10 cellular contexts compared by ENCODE assay signal in the genomic region with DNA sequence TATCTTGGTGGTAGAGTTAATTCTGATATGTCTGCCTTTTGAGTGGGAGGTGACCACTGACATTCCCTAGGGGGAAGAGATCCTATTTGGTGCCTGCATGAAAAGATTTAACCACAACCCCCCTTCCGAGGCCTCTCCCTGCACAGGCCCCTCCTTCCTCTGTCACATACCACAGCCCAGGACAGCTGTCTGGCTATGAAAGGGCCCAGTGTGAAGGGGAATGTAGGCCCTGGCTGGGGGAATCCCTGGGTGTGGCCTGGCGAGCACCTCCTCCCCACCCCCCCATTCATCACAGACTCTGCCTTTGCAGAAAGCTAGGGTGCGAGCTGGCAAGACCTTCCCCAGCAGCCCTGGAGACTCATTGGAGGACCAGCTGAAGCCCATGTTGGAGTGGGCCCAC. TPM values are rescaled to one million over a fixed set of nuclear protein-coding genes. Genes with fewer than 3 reads are reported as not detected.
DNase-seq lines count a peak whose midpoint lies in the region; ATAC-seq lines count a peak whose summit lies in the region.
"Had no signal": no experiment of that assay in that cellular context is flagged by ENCODE, and none has a peak within 500 bp of the region (broad histone marks: within the 10 kb centered on the region; RNA-seq: fewer than 3 reads in every experiment).

No MANE protein-coding gene starts in this region.

- H2AK5ac ChIP-seq in trophoblast cell (ENCODE audit: low read length), result no peak overlapping the region

- H3K4me3 Mint-ChIP-seq in activated naive CD4-positive, alpha-beta T cell treated with anti-CD3 and anti-CD28 coated beads, Interleukin-2, amount 10 ng/mL, durations not matched to agents 7 days and 5 days, result no peak overlapping the region

- no peaks in the 10 kb centered on the region for H3K9me3 Mint-ChIP-seq in activated naive CD4-positive, alpha-beta T cell treated with anti-CD3 and anti-CD28 coated beads, Interleukin-2, amount 10 ng/mL, durations not matched to agents 7 days and 5 days

- H3K9me3 ChIP-seq in trophoblast cell (ENCODE audit: insufficient read depth, low read depth, low read length), result peaks cover 2% of the 10 kb centered on the region
- H3K9me3 ChIP-seq: upper lobe of left lung had no signal

- peak overlapping the region; percentile 3 for H2BK5ac ChIP-seq in trophoblast cell (ENCODE audit: low read depth, low read length, poor library complexity)

- peak; percentile 24 for DNase-seq in activated naive CD4-positive, alpha-beta T cell treated with Interleukin-2 at 50 U/mL for 16 hours
- DNase-seq in activated naive CD4-positive, alpha-beta T cell (lab: John Stamatoyannopoulos, UW), result no peak
- DNase-seq in activated naive CD4-positive, alpha-beta T cell treated with anti-CD3 and anti-CD28 coated beads, Interleukin-2, amount 10 ng/mL, durations not matched to agents 7 days and 5 days, result peak; percentile 37
- DNase-seq in trophoblast cell, result no peak
- no peak for DNase-seq in DMS53 treated with DMSO at 0.1 percent for 48 hours (lab: John Stamatoyannopoulos, UW; ENCODE audit: unreplicated experiment)
- DNase-seq in cortex of kidney (lab: John Stamatoyannopoulos, UW), result no peak
- no peak for DNase-seq in midbrain (lab: John Stamatoyannopoulos, UW)

- H3K27me3 Mint-ChIP-seq in activated naive CD4-positive, alpha-beta T cell treated with anti-CD3 and anti-CD28 coated beads, Interleukin-2, amount 10 ng/mL, durations not matched to agents 7 days and 5 days, result no peaks in the 10 kb centered on the region

- CTCF ChIA-PET in activated naive CD4-positive, alpha-beta T cell treated with anti-CD3 and anti-CD28 coated beads, Interleukin-2, amount 10 ng/mL, durations not matched to agents 7 days and 5 days (lab: Charles Lee), result interaction anchor here (1.0 to 2.5 kb wide), 4 partner anchors 12 to 304 kb away, joined by 3 to 12 read pairs (median 4); no protein-coding TSS in a partner anchor

- H3K23ac ChIP-seq in trophoblast cell (ENCODE audit: low read length), result no peak overlapping the region

- H2AFZ ChIP-seq in trophoblast cell (ENCODE audit: insufficient read depth, low read length, poor library complexity), result no peak overlapping the region

- H4K8ac ChIP-seq in trophoblast cell (ENCODE audit: low read depth, low read length), result no peak overlapping the region

- no peak overlapping the region for H3K4me2 ChIP-seq in trophoblast cell (ENCODE audit: low read length)

- H3K27ac Mint-ChIP-seq in activated naive CD4-positive, alpha-beta T cell treated with anti-CD3 and anti-CD28 coated beads, Interleukin-2, amount 10 ng/mL, durations not matched to agents 7 days and 5 days, result no peak overlapping the region

- peaks cover 3% of the 10 kb centered on the region for H3K36me3 Mint-ChIP-seq in activated naive CD4-positive, alpha-beta T cell treated with anti-CD3 and anti-CD28 coated beads, Interleukin-2, amount 10 ng/mL, durations not matched to agents 7 days and 5 days

- no peak overlapping the region for H3K27ac ChIP-seq in trophoblast cell (ENCODE audit: low read depth, low read length)
- H3K27ac ChIP-seq: C4-2B, upper lobe of left lung had no signal

- no peak overlapping the region for H3K9ac ChIP-seq in trophoblast cell (ENCODE audit: low read length)

- H3K4me1 Mint-ChIP-seq in activated naive CD4-positive, alpha-beta T cell treated with anti-CD3 and anti-CD28 coated beads, Interleukin-2, amount 10 ng/mL, durations not matched to agents 7 days and 5 days, result peaks cover 37% of the 10 kb centered on the region

- no peak overlapping the region for H2BK12ac ChIP-seq in trophoblast cell (ENCODE audit: low read length)

- H3K27me3 ChIP-seq in trophoblast cell (ENCODE audit: insufficient read depth, low read length), result no peaks in the 10 kb centered on the region
- H3K27me3 ChIP-seq: upper lobe of left lung had no signal

- H3K4me1 ChIP-seq in trophoblast cell (ENCODE audit: control insufficient read depth in 1 of 2, insufficient read depth in 2 of 2, low read length in 2 of 2), result peaks cover 4 to 5% of the 10 kb centered on the region in 2 experiments
- H3K4me1 ChIP-seq: upper lobe of left lung had no signal

- H3K36me3 ChIP-seq in trophoblast cell (ENCODE audit: control insufficient read depth in 1 of 2, insufficient read depth in 2 of 2, low read length in 2 of 2), result peaks cover 42 to 59% of the 10 kb centered on the region in 2 experiments

- H3K4me3 ChIP-seq in trophoblast cell (ENCODE audit: low read depth, low read length), result no peak overlapping the region
- H3K4me3 ChIP-seq: upper lobe of left lung had no signal

- peak; percentile 75 for ATAC-seq in HG03442 (IDR thresholded peaks at IDR 0.05; ENCODE audit: unreplicated experiment)

- WGBS in trophoblast cell (ENCODE audit: extremely low coverage, insufficient coverage, insufficient read length), result no CpG with 5 or more reads among the region's 3 CpGs

- H3K14ac ChIP-seq in trophoblast cell (ENCODE audit: low read length), result no peak overlapping the region

- H3K18ac ChIP-seq in trophoblast cell (ENCODE audit: low read length), result peak overlapping the region; percentile 37

- H3K4ac ChIP-seq in trophoblast cell (ENCODE audit: low read depth, low read length), result no peak overlapping the region

- H3K79me2 ChIP-seq in trophoblast cell (ENCODE audit: control insufficient read depth, insufficient read depth, low read length, poor library complexity), result no peaks in the 10 kb centered on the region

- H2BK120ac ChIP-seq in trophoblast cell (ENCODE audit: insufficient read depth, low read length, poor library complexity), result no peak overlapping the region

- H4K91ac ChIP-seq in trophoblast cell (ENCODE audit: low read depth, low read length), result no peak overlapping the region

- H4K12ac ChIP-seq in trophoblast cell (ENCODE audit: low read depth, low read length), result no peak overlapping the region

- no peaks in the 10 kb centered on the region for H3K79me1 ChIP-seq in trophoblast cell (ENCODE audit: low read length)

RNA-seq across cellular contexts. Expression of gene MAPRE1, which starts 27.4 kb away (rescaled TPM):
- 107 and 109 TPM in 2 replicates for polyA plus RNA-seq in trophoblast cell (2013)

RNA-seq across cellular contexts. Expression of gene DNMT3B, which starts 30.1 kb away (rescaled TPM):
- 35.7 and 37.2 TPM in 2 replicates for polyA plus RNA-seq in trophoblast cell (2013)

RNA-seq across cellular contexts. Expression of gene COMMD7, which starts 49.0 kb away (rescaled TPM):
- 53.0 and 54.0 TPM in 2 replicates for polyA plus RNA-seq in trophoblast cell (2013)

Comparison
In these comparisons a context has a peak if more than half of its experiments do, and no peak if none do; other contexts are left out.
1. DNase-seq: peak in activated naive CD4-positive, alpha-beta T cell treated with Interleukin-2 at 50 U/mL for 16 hours (single experiment) and activated naive CD4-positive, alpha-beta T cell treated with anti-CD3 and anti-CD28 coated beads, Interleukin-2, amount 10 ng/mL, durations not matched to agents 7 days and 5 days (single experiment); none in activated naive CD4-positive, alpha-beta T cell (0 of 4), trophoblast cell (0 of 2), DMS53 treated with DMSO at 0.1 percent for 48 hours (single experiment), cortex of kidney (single experiment) and midbrain (single experiment).